17 cellular contexts compared by ENCODE assay signal in genomic region chr6:21332077-21332476, GRCh38.
"Had no signal": no experiment of that assay in that cellular context is flagged by ENCODE, and none has a peak within 500 bp of the region (broad histone marks: within the 10 kb centered on the region; RNA-seq: fewer than 3 reads in every experiment).

No MANE protein-coding gene starts in this region.

- H3K27ac Mint-ChIP-seq: activated CD4-positive, alpha-beta T cell treated with anti-CD3 and anti-CD28 coated beads, Interleukin-2, amount 10 ng/mL, durations not matched to agents 7 days and 5 days; activated naive CD8-positive, alpha-beta T cell; dendritic cell treated with granulocyte-macrophage colony-stimulating factor and Interleukin-4, amounts not matched to agents 40 ng/mL and 50 ng/mL, for 4 days; effector memory CD8-positive, alpha-beta T cell; stimulated activated naive B cell treated with anti-CD40 and anti-IgM and Interleukin-4, amounts not matched to agents 10 μg/mL and 1 μg/mL and 100 μg/mL, for 72 hours had no signal

- H3K4me3 Mint-ChIP-seq: activated CD4-positive, alpha-beta T cell treated with anti-CD3 and anti-CD28 coated beads, Interleukin-2, amount 10 ng/mL, durations not matched to agents 7 days and 5 days; activated naive CD8-positive, alpha-beta T cell; brain; central memory CD8-positive, alpha-beta T cell; dendritic cell treated with granulocyte-macrophage colony-stimulating factor and Interleukin-4, amounts not matched to agents 40 ng/mL and 50 ng/mL, for 4 days; effector memory CD8-positive, alpha-beta T cell; stimulated activated naive B cell treated with anti-CD40 and anti-IgM and Interleukin-4, amounts not matched to agents 10 μg/mL and 1 μg/mL and 100 μg/mL, for 72 hours had no signal

- H3K4me1 Mint-ChIP-seq: activated CD4-positive, alpha-beta T cell treated with anti-CD3 and anti-CD28 coated beads, Interleukin-2, amount 10 ng/mL, durations not matched to agents 7 days and 5 days; central memory CD8-positive, alpha-beta T cell; stimulated activated naive B cell treated with anti-CD40 and anti-IgM and Interleukin-4, amounts not matched to agents 10 μg/mL and 1 μg/mL and 100 μg/mL, for 72 hours had no signal

- DNase-seq: activated CD4-positive, alpha-beta T cell treated with anti-CD3 and anti-CD28 coated beads, Interleukin-2, amount 10 ng/mL, durations not matched to agents 7 days and 5 days; activated CD8-positive, alpha-beta memory T cell treated with anti-CD3 and anti-CD28 coated beads for 24 hours; activated gamma-delta T cell treated with Interleukin-2 at 50 U/mL for 16 hours; effector memory CD8-positive, alpha-beta T cell; gastrocnemius medialis; heart left ventricle; stimulated activated CD4-positive, alpha-beta T cell treated with anti-CD3 and anti-CD28 coated beads, Interleukin-4, amount 100 ng/mL, for 1 hour; stimulated activated naive B cell treated with anti-CD40 and anti-IgM and Interleukin-4, amounts not matched to agents 10 μg/mL and 1 μg/mL and 100 μg/mL, for 72 hours; uterus had no signal

- H3K4me3 ChIP-seq: gastrocnemius medialis, heart left ventricle, lung, tibial nerve, uterus had no signal

- H3K4me1 ChIP-seq: gastrocnemius medialis, parathyroid adenoma, uterus had no signal

- H3K9me3 Mint-ChIP-seq: activated CD4-positive, alpha-beta T cell treated with anti-CD3 and anti-CD28 coated beads, Interleukin-2, amount 10 ng/mL, durations not matched to agents 7 days and 5 days; effector memory CD8-positive, alpha-beta T cell had no signal

- H3K36me3 Mint-ChIP-seq: activated naive CD8-positive, alpha-beta T cell; brain; stimulated activated naive B cell treated with anti-CD40 and anti-IgM and Interleukin-4, amounts not matched to agents 10 μg/mL and 1 μg/mL and 100 μg/mL, for 72 hours had no signal

- H3K9me3 ChIP-seq: gastrocnemius medialis, uterus had no signal

- ATAC-seq: effector memory CD8-positive, alpha-beta T cell; gastrocnemius medialis; stimulated activated naive B cell treated with anti-CD40 and anti-IgM and Interleukin-4, amounts not matched to agents 10 μg/mL and 1 μg/mL and 100 μg/mL, for 72 hours had no signal

- H2AFZ ChIP-seq: parathyroid adenoma had no signal

- H3K36me3 ChIP-seq: gastrocnemius medialis, heart left ventricle, tibial nerve, uterus had no signal

- H3K27me3 ChIP-seq: gastrocnemius medialis, heart left ventricle, tibial nerve, uterus had no signal

- H3K27ac ChIP-seq: epithelial cell of prostate, gastrocnemius medialis, heart left ventricle, parathyroid adenoma, tibial nerve had no signal

- H3K27me3 Mint-ChIP-seq: activated CD4-positive, alpha-beta T cell treated with anti-CD3 and anti-CD28 coated beads, Interleukin-2, amount 10 ng/mL, durations not matched to agents 7 days and 5 days; brain; central memory CD8-positive, alpha-beta T cell; dendritic cell treated with granulocyte-macrophage colony-stimulating factor and Interleukin-4, amounts not matched to agents 40 ng/mL and 50 ng/mL, for 4 days; effector memory CD8-positive, alpha-beta T cell; stimulated activated naive B cell treated with anti-CD40 and anti-IgM and Interleukin-4, amounts not matched to agents 10 μg/mL and 1 μg/mL and 100 μg/mL, for 72 hours had no signal

- H3K9ac ChIP-seq: parathyroid adenoma had no signal

- H3K79me2 ChIP-seq: parathyroid adenoma had no signal
